In genomic region chr3:11671648-11672100, GRCh38 we compare ENCODE assay signal across 9 cellular contexts. TPM values are rescaled to one million over a fixed set of nuclear protein-coding genes. Genes with fewer than 3 reads are reported as not detected.
DNase-seq lines count a peak whose midpoint lies in the region; ATAC-seq and TF ChIP-seq lines count a peak whose summit lies in the region.
"Had no signal": no experiment of that assay in that cellular context is flagged by ENCODE, and none has a peak within 500 bp of the region (broad histone marks: within the 10 kb centered on the region; RNA-seq: fewer than 3 reads in every experiment).

No MANE protein-coding gene starts in this region.

- intact Hi-C loops in head of caudate nucleus (cut with DNase I), result no loop called here

- CTCF ChIA-PET in BJ (lab: Yijun Ruan, JAX), result no interaction called here
- CTCF ChIA-PET in activated CD4-positive, alpha-beta T cell treated with anti-CD3 and anti-CD28 coated beads, Interleukin-2, amount 10 ng/mL, durations not matched to agents 7 days and 5 days (lab: Charles Lee), result interaction anchor here (0.6 kb wide), 1 partner anchor 533 kb away, joined by 4 read pairs; no protein-coding TSS in a partner anchor

- peaks cover 3% of the 10 kb centered on the region for H3K4me1 Mint-ChIP-seq in activated CD4-positive, alpha-beta T cell treated with anti-CD3 and anti-CD28 coated beads, Interleukin-2, amount 10 ng/mL, durations not matched to agents 7 days and 5 days

- H3K4me3 Mint-ChIP-seq in activated CD4-positive, alpha-beta T cell treated with anti-CD3 and anti-CD28 coated beads, Interleukin-2, amount 10 ng/mL, durations not matched to agents 7 days and 5 days, result no peak overlapping the region
- H3K4me3 Mint-ChIP-seq: central memory CD8-positive, alpha-beta T cell had no signal

- no peaks in the 10 kb centered on the region for H3K27me3 Mint-ChIP-seq in activated CD4-positive, alpha-beta T cell treated with anti-CD3 and anti-CD28 coated beads, Interleukin-2, amount 10 ng/mL, durations not matched to agents 7 days and 5 days
- H3K27me3 Mint-ChIP-seq: central memory CD8-positive, alpha-beta T cell had no signal

- H3K9me3 Mint-ChIP-seq in activated CD4-positive, alpha-beta T cell treated with anti-CD3 and anti-CD28 coated beads, Interleukin-2, amount 10 ng/mL, durations not matched to agents 7 days and 5 days, result no peaks in the 10 kb centered on the region
- H3K9me3 Mint-ChIP-seq: central memory CD8-positive, alpha-beta T cell had no signal

- ATAC-seq in GM21825 (IDR thresholded peaks at IDR 0.05; ENCODE audit: unreplicated experiment), result peak; percentile 74
- ATAC-seq in GM19455 (IDR thresholded peaks at IDR 0.05; ENCODE audit: unreplicated experiment), result no peak

- no peak overlapping the region for H3K27ac Mint-ChIP-seq in activated CD4-positive, alpha-beta T cell treated with anti-CD3 and anti-CD28 coated beads, Interleukin-2, amount 10 ng/mL, durations not matched to agents 7 days and 5 days

- no peaks in the 10 kb centered on the region for H3K36me3 Mint-ChIP-seq in activated CD4-positive, alpha-beta T cell treated with anti-CD3 and anti-CD28 coated beads, Interleukin-2, amount 10 ng/mL, durations not matched to agents 7 days and 5 days (ENCODE audit: low read depth)

- no peak overlapping the region for H3K4me3 ChIP-seq in BJ (ENCODE audit: low read depth, low read length)

- DNase-seq in BJ (ENCODE audit: low read depth) (peak; percentile 59), OCI-M1 (lab: John Stamatoyannopoulos, UW) (peak; percentile 49), head of caudate nucleus (peak in 28 of 42 donors; percentile 17 to 78 (median 42)), HK-2 (ENCODE audit: unreplicated experiment) (no peak)
- no peak for DNase-seq in activated naive CD4-positive, alpha-beta T cell treated with anti-CD3 and anti-CD28 coated beads, Interleukin-2, amount 50 U/mL, for 16 hours
- no peak for DNase-seq in activated CD4-positive, alpha-beta T cell treated with anti-CD3 and anti-CD28 coated beads, Interleukin-2, amount 10 ng/mL, durations not matched to agents 7 days and 5 days

- H3K36me3 ChIP-seq in BJ (ENCODE audit: control insufficient read depth, insufficient read depth, low read length), result no peaks in the 10 kb centered on the region

- POLR2A ChIA-PET in BJ (lab: Charles Lee), result no interaction called here
- POLR2A ChIA-PET in activated CD4-positive, alpha-beta T cell treated with anti-CD3 and anti-CD28 coated beads, Interleukin-2, amount 10 ng/mL, durations not matched to agents 7 days and 5 days (lab: Charles Lee), result no interaction called here

- TF ChIP-seq CTCF in BJ (IDR thresholded peaks at IDR 0.05; ENCODE audit: insufficient read depth, low read depth, low read length), result no peak

- no peaks in the 10 kb centered on the region for H3K27me3 ChIP-seq in BJ (ENCODE audit: control insufficient read depth, insufficient read depth, low read length)

RNA-seq across cellular contexts. Expression of gene VGLL4, which starts 28.0 kb away (rescaled TPM):
- 29.2 and 31.3 TPM in 2 replicates for polyA plus RNA-seq in BJ (2011; rRNA removed)
- 29.1 and 30.4 TPM in 2 replicates for polyA minus RNA-seq in BJ (2011; rRNA and poly(A)+ RNA removed)
- total RNA-seq in activated CD4-positive, alpha-beta T cell treated with anti-CD3 and anti-CD28 coated beads, Interleukin-2, amount 10 ng/mL, durations not matched to agents 7 days and 5 days, result 10 to 100 TPM; 34.2 to 35.5 TPM

Comparison
In these comparisons a context has a peak if more than half of its experiments do, and no peak if none do; other contexts are left out.
1. DNase-seq: peak in BJ (single experiment), OCI-M1 (single experiment) and head of caudate nucleus (28 of 42); none in activated naive CD4-positive, alpha-beta T cell treated with anti-CD3 and anti-CD28 coated beads, Interleukin-2, amount 50 U/mL, for 16 hours (single experiment), HK-2 (single experiment) and activated CD4-positive, alpha-beta T cell treated with anti-CD3 and anti-CD28 coated beads, Interleukin-2, amount 10 ng/mL, durations not matched to agents 7 days and 5 days (single experiment).